Comparison of ENCODE assay signal across 33 cellular contexts in genomic region chr2:164281896-164282295, GRCh38.
"Had no signal": no experiment of that assay in that cellular context is flagged by ENCODE, and none has a peak within 500 bp of the region (broad histone marks: within the 10 kb centered on the region; RNA-seq: fewer than 3 reads in every experiment).

No MANE protein-coding gene starts in this region.

- H3K4me3 Mint-ChIP-seq: activated CD4-positive, alpha-beta memory T cell treated with anti-CD3 and anti-CD28 coated beads for 36 hours; activated CD4-positive, alpha-beta T cell treated with anti-CD3 and anti-CD28 coated beads for 36 hours; activated CD4-positive, alpha-beta T cell treated with anti-CD3 and anti-CD28 coated beads, Interleukin-2, amount 10 ng/mL, durations not matched to agents 24 days and 14 days; activated CD8-positive, alpha-beta memory T cell treated with anti-CD3 and anti-CD28 coated beads, Interleukin-2, amount 10 ng/mL, durations not matched to agents 7 days and 5 days; activated CD8-positive, alpha-beta T cell treated with anti-CD3 and anti-CD28 coated beads, Interleukin-2, amount 10 ng/mL, durations not matched to agents 7 days and 5 days; activated naive CD4-positive, alpha-beta T cell treated with anti-CD3 and anti-CD28 coated beads for 36 hours; activated naive CD4-positive, alpha-beta T cell treated with anti-CD3 and anti-CD28 coated beads, Interleukin-2, amount 50 U/mL, for 24 hours; activated naive CD8-positive, alpha-beta T cell treated with anti-CD3 and anti-CD28 coated beads for 36 hours; activated naive CD8-positive, alpha-beta T cell treated with anti-CD3 and anti-CD28 coated beads, Interleukin-2, amount 50 U/mL, for 24 hours; activated T-helper 1 cell treated with anti-CD3 and anti-CD28 coated beads, Interleukin-12 subunit alpha, Interleukin-12 subunit beta, Interleukin-2, Interleukin-4 antibody, amounts not matched to agents 30 ng/mL and 10 ng/mL and 1 ng/mL, durations not matched to agents 14 hours and 24 hours and 36 hours; effector memory CD8-positive, alpha-beta T cell had no signal

- H3K9me3 Mint-ChIP-seq: activated CD4-positive, alpha-beta T cell treated with anti-CD3 and anti-CD28 coated beads, Interleukin-2, amount 10 ng/mL, durations not matched to agents 24 days and 14 days; activated naive CD4-positive, alpha-beta T cell treated with anti-CD3 and anti-CD28 coated beads, Interleukin-2, amount 50 U/mL, for 24 hours; activated T-helper 1 cell treated with anti-CD3 and anti-CD28 coated beads, Interleukin-12 subunit alpha, Interleukin-12 subunit beta, Interleukin-2, Interleukin-4 antibody, amounts not matched to agents 30 ng/mL and 10 ng/mL and 1 ng/mL, durations not matched to agents 14 hours and 24 hours and 36 hours; activated T-helper 2 cell treated with anti-CD3 and anti-CD28 coated beads, Interferon-gamma antibody, Interleukin-2, Interleukin-4, amounts not matched to agents 10 μg/mL and 5 μg/mL and 100 μg/mL, durations not matched to agents 14 hours and 24 hours and 36 hours had no signal

- H3K27ac Mint-ChIP-seq: activated CD4-positive, alpha-beta memory T cell treated with anti-CD3 and anti-CD28 coated beads for 36 hours; activated CD4-positive, alpha-beta T cell treated with anti-CD3 and anti-CD28 coated beads for 36 hours; activated CD4-positive, alpha-beta T cell treated with anti-CD3 and anti-CD28 coated beads, Interleukin-2, amount 10 ng/mL, durations not matched to agents 24 days and 14 days; activated CD8-positive, alpha-beta memory T cell treated with anti-CD3 and anti-CD28 coated beads, Interleukin-2, amount 10 ng/mL, durations not matched to agents 7 days and 5 days; activated CD8-positive, alpha-beta T cell treated with anti-CD3 and anti-CD28 coated beads, Interleukin-2, amount 10 ng/mL, durations not matched to agents 7 days and 5 days; activated naive CD4-positive, alpha-beta T cell treated with anti-CD3 and anti-CD28 coated beads for 36 hours; activated naive CD4-positive, alpha-beta T cell treated with anti-CD3 and anti-CD28 coated beads, Interleukin-2, amount 50 U/mL, for 24 hours; activated naive CD8-positive, alpha-beta T cell treated with anti-CD3 and anti-CD28 coated beads for 36 hours; activated naive CD8-positive, alpha-beta T cell treated with anti-CD3 and anti-CD28 coated beads, Interleukin-2, amount 50 U/mL, for 24 hours; activated T-helper 1 cell treated with anti-CD3 and anti-CD28 coated beads, Interleukin-12 subunit alpha, Interleukin-12 subunit beta, Interleukin-2, Interleukin-4 antibody, amounts not matched to agents 30 ng/mL and 10 ng/mL and 1 ng/mL, durations not matched to agents 14 hours and 24 hours and 36 hours; activated T-helper 2 cell treated with anti-CD3 and anti-CD28 coated beads, Interferon-gamma antibody, Interleukin-2, Interleukin-4, amounts not matched to agents 10 μg/mL and 5 μg/mL and 100 μg/mL, durations not matched to agents 14 hours and 24 hours and 36 hours; effector memory CD8-positive, alpha-beta T cell had no signal

- DNase-seq: activated CD4-positive, alpha-beta memory T cell treated with anti-CD3 and anti-CD28 coated beads for 36 hours; activated CD4-positive, alpha-beta T cell treated with anti-CD3 and anti-CD28 coated beads for 36 hours; activated CD4-positive, alpha-beta T cell treated with anti-CD3 and anti-CD28 coated beads, Interleukin-2, amount 10 ng/mL, durations not matched to agents 24 days and 14 days; activated CD4-positive, CD25-positive, alpha-beta regulatory T cell; activated CD4-positive, CD25-positive, alpha-beta regulatory T cell treated with anti-CD3 and anti-CD28 coated beads, Interleukin-2, amount 50 U/mL, for 72 hours; activated CD8-positive, alpha-beta memory T cell treated with anti-CD3 and anti-CD28 coated beads, Interleukin-2, amount 10 ng/mL, durations not matched to agents 7 days and 5 days; activated CD8-positive, alpha-beta memory T cell treated with anti-CD3 and anti-CD28 coated beads, Interleukin-2, amount 50 U/mL, for 4 hours; activated CD8-positive, alpha-beta T cell treated with anti-CD3 and anti-CD28 coated beads, Interleukin-2, amount 10 ng/mL, durations not matched to agents 7 days and 5 days; activated effector memory CD4-positive, alpha-beta T cell treated with anti-CD3 and anti-CD28 coated beads, Interleukin-2, amount 50 U/mL, for 16 hours; activated naive CD4-positive, alpha-beta T cell treated with anti-CD3 and anti-CD28 coated beads for 36 hours; activated naive CD8-positive, alpha-beta T cell treated with anti-CD3 and anti-CD28 coated beads for 36 hours; activated naive CD8-positive, alpha-beta T cell treated with anti-CD3 and anti-CD28 coated beads, Interleukin-2, amount 50 U/mL, for 24 hours; activated T-cell treated with anti-CD3 and anti-CD28 coated beads, Interleukin-2, amount 50 U/mL, for 1 hour; activated T-cell treated with anti-CD3 and anti-CD28 coated beads, Interleukin-2, amount 50 U/mL, for 48 hours; adrenal gland; amygdala; aorta; body of pancreas; caudate nucleus; cortex of kidney; dermis blood vessel endothelial cell; effector CD4-positive, alpha-beta T cell; effector memory CD8-positive, alpha-beta T cell; erythroblast; foreskin melanocyte; heart right ventricle; T-helper 2 cell had no signal

- H3K36me3 Mint-ChIP-seq: activated CD4-positive, alpha-beta memory T cell treated with anti-CD3 and anti-CD28 coated beads for 36 hours; activated CD8-positive, alpha-beta memory T cell treated with anti-CD3 and anti-CD28 coated beads, Interleukin-2, amount 10 ng/mL, durations not matched to agents 7 days and 5 days; activated naive CD4-positive, alpha-beta T cell treated with anti-CD3 and anti-CD28 coated beads, Interleukin-2, amount 50 U/mL, for 24 hours; activated naive CD8-positive, alpha-beta T cell treated with anti-CD3 and anti-CD28 coated beads for 36 hours had no signal

- H3K27me3 Mint-ChIP-seq: activated CD4-positive, alpha-beta memory T cell treated with anti-CD3 and anti-CD28 coated beads for 36 hours; activated CD4-positive, alpha-beta T cell treated with anti-CD3 and anti-CD28 coated beads for 36 hours; activated CD4-positive, alpha-beta T cell treated with anti-CD3 and anti-CD28 coated beads, Interleukin-2, amount 10 ng/mL, durations not matched to agents 24 days and 14 days; activated CD8-positive, alpha-beta memory T cell treated with anti-CD3 and anti-CD28 coated beads, Interleukin-2, amount 10 ng/mL, durations not matched to agents 7 days and 5 days; activated naive CD4-positive, alpha-beta T cell treated with anti-CD3 and anti-CD28 coated beads, Interleukin-2, amount 50 U/mL, for 24 hours; activated naive CD8-positive, alpha-beta T cell treated with anti-CD3 and anti-CD28 coated beads for 36 hours; activated naive CD8-positive, alpha-beta T cell treated with anti-CD3 and anti-CD28 coated beads, Interleukin-2, amount 50 U/mL, for 24 hours; effector memory CD8-positive, alpha-beta T cell had no signal

- H3K4me1 Mint-ChIP-seq: activated CD4-positive, alpha-beta T cell treated with anti-CD3 and anti-CD28 coated beads for 36 hours; activated CD4-positive, alpha-beta T cell treated with anti-CD3 and anti-CD28 coated beads, Interleukin-2, amount 10 ng/mL, durations not matched to agents 24 days and 14 days; activated CD8-positive, alpha-beta memory T cell treated with anti-CD3 and anti-CD28 coated beads, Interleukin-2, amount 10 ng/mL, durations not matched to agents 7 days and 5 days; activated naive CD4-positive, alpha-beta T cell treated with anti-CD3 and anti-CD28 coated beads, Interleukin-2, amount 50 U/mL, for 24 hours; activated naive CD8-positive, alpha-beta T cell treated with anti-CD3 and anti-CD28 coated beads for 36 hours; activated naive CD8-positive, alpha-beta T cell treated with anti-CD3 and anti-CD28 coated beads, Interleukin-2, amount 50 U/mL, for 24 hours had no signal

- H3K9me3 ChIP-seq: adrenal gland, body of pancreas, esophagus muscularis mucosa, gastroesophageal sphincter had no signal

- H3K4me1 ChIP-seq: adrenal gland, body of pancreas, esophagus muscularis mucosa, gastroesophageal sphincter, heart right ventricle had no signal

- H3K36me3 ChIP-seq: adrenal gland, esophagus muscularis mucosa, gastroesophageal sphincter, heart right ventricle had no signal

- H3K27ac ChIP-seq: adrenal gland, body of pancreas, esophagus muscularis mucosa, gastroesophageal sphincter, heart right ventricle had no signal

- H3K27me3 ChIP-seq: adrenal gland, body of pancreas, esophagus muscularis mucosa, gastroesophageal sphincter, heart right ventricle had no signal

- FAIRE-seq: colon had no signal

- H3K4me3 ChIP-seq: adrenal gland, body of pancreas, esophagus muscularis mucosa, gastroesophageal sphincter, heart right ventricle had no signal

- ATAC-seq: activated CD4-positive, alpha-beta T cell treated with anti-CD3 and anti-CD28 coated beads for 36 hours; activated CD8-positive, alpha-beta memory T cell treated with anti-CD3 and anti-CD28 coated beads, Interleukin-2, amount 10 ng/mL, durations not matched to agents 7 days and 5 days; activated CD8-positive, alpha-beta T cell treated with anti-CD3 and anti-CD28 coated beads, Interleukin-2, amount 10 ng/mL, durations not matched to agents 7 days and 5 days; activated naive CD8-positive, alpha-beta T cell treated with anti-CD3 and anti-CD28 coated beads, Interleukin-2, amount 50 U/mL, for 24 hours; body of pancreas; effector memory CD8-positive, alpha-beta T cell; gastroesophageal sphincter; heart right ventricle had no signal
